ENCODE assay signal across 19 cellular contexts in genomic region chr16:85867189-85867588, GRCh38. TPM values are rescaled to one million over a fixed set of nuclear protein-coding genes. Genes with fewer than 3 reads are reported as not detected.
A peak's percentile ranks its signal among the peaks of the same experiment; 100 is the strongest.
DNase-seq lines count a peak whose midpoint lies in the region; ATAC-seq and TF ChIP-seq lines count a peak whose summit lies in the region.
"Had no signal": no experiment of that assay in that cellular context is flagged by ENCODE, and none has a peak within 500 bp of the region (broad histone marks: within the 10 kb centered on the region; RNA-seq: fewer than 3 reads in every experiment).

No MANE protein-coding gene starts in this region.

- no peak overlapping the region for H3K4me3 Mint-ChIP-seq in activated B cell treated with CpG ODN at 0.5 μM for 24 hours
- H3K4me3 Mint-ChIP-seq in stimulated activated memory B cell treated with anti-CD40 and anti-IgM and Interleukin-4, amounts not matched to agents 10 μg/mL and 1 μg/mL and 100 μg/mL, for 72 hours: no peak overlapping the region
- H3K4me3 Mint-ChIP-seq: CD8-positive, alpha-beta T cell had no signal

- TF ChIP-seq CTCF in activated B cell treated with CpG ODN at 0.5 μM for 24 hours (IDR thresholded peaks at IDR 0.05): no peak
- TF ChIP-seq CTCF in psoas muscle (IDR thresholded peaks at IDR 0.05): no peak

- H3K36me3 ChIP-seq in psoas muscle (ENCODE audit: insufficient read depth in 1 of 2, low read depth in 1 of 2): no peaks in the 10 kb centered on the region

- H3K36me3 Mint-ChIP-seq in activated B cell treated with CpG ODN at 0.5 μM for 24 hours (ENCODE audit: low read depth): no peaks in the 10 kb centered on the region
- no peaks in the 10 kb centered on the region for H3K36me3 Mint-ChIP-seq in stimulated activated memory B cell treated with anti-CD40 and anti-IgM and Interleukin-4, amounts not matched to agents 10 μg/mL and 1 μg/mL and 100 μg/mL, for 72 hours
- H3K36me3 Mint-ChIP-seq: CD8-positive, alpha-beta T cell had no signal

- DNase-seq in NOMO-1 treated with DMSO at 0.1 percent for 48 hours (lab: John Stamatoyannopoulos, UW; ENCODE audit: unreplicated experiment) (peak; percentile 7), NOMO-1 treated with dmso at 0.1 percent for 144 hours (lab: John Stamatoyannopoulos, UW; ENCODE audit: unreplicated experiment) (no peak), activated B cell treated with CpG ODN at 0.5 μM for 24 hours (no peak), hepatic stellate cell (ENCODE audit: low spot score) (no peak), psoas muscle (no peak)
- DNase-seq: AML-193, COR-L47, DMS153, DMS79 treated with DMSO at 0.1 percent for 48 hours, GDM1, GM23248, H7, IMR-90, KG1 had no signal

- H3K4me1 Mint-ChIP-seq in activated B cell treated with CpG ODN at 0.5 μM for 24 hours: peaks cover 61% of the 10 kb centered on the region
- H3K4me1 Mint-ChIP-seq in stimulated activated memory B cell treated with anti-CD40 and anti-IgM and Interleukin-4, amounts not matched to agents 10 μg/mL and 1 μg/mL and 100 μg/mL, for 72 hours: peaks cover 61% of the 10 kb centered on the region

- no peak overlapping the region for H3K27ac ChIP-seq in psoas muscle
- H3K27ac ChIP-seq: 22Rv1, C4-2B, GM23248 had no signal

- H3K4me3 ChIP-seq in psoas muscle: no peak overlapping the region
- H3K4me3 ChIP-seq: GM23248 had no signal

- no peaks in the 10 kb centered on the region for H3K9me3 ChIP-seq in psoas muscle

- H3K27me3 Mint-ChIP-seq in activated B cell treated with CpG ODN at 0.5 μM for 24 hours: no peaks in the 10 kb centered on the region
- no peaks in the 10 kb centered on the region for H3K27me3 Mint-ChIP-seq in stimulated activated memory B cell treated with anti-CD40 and anti-IgM and Interleukin-4, amounts not matched to agents 10 μg/mL and 1 μg/mL and 100 μg/mL, for 72 hours

- no peak for ATAC-seq in activated B cell treated with CpG ODN at 0.5 μM for 24 hours (ENCODE audit: low read depth)
- peak; percentile 53 for ATAC-seq in stimulated activated memory B cell treated with anti-CD40 and anti-IgM and Interleukin-4, amounts not matched to agents 10 μg/mL and 1 μg/mL and 100 μg/mL, for 72 hours
- ATAC-seq in GM21723 (IDR thresholded peaks at IDR 0.05; ENCODE audit: unreplicated experiment): no peak
- ATAC-seq in psoas muscle: no peak
- ATAC-seq: CD8-positive, alpha-beta T cell had no signal

- H3K27ac Mint-ChIP-seq in activated B cell treated with CpG ODN at 0.5 μM for 24 hours: peak overlapping the region; percentile 90
- H3K27ac Mint-ChIP-seq in stimulated activated memory B cell treated with anti-CD40 and anti-IgM and Interleukin-4, amounts not matched to agents 10 μg/mL and 1 μg/mL and 100 μg/mL, for 72 hours: peak overlapping the region; percentile 99
- H3K27ac Mint-ChIP-seq: CD8-positive, alpha-beta T cell had no signal

- CTCF ChIA-PET in activated B cell treated with CpG ODN at 0.5 μM for 24 hours (lab: Charles Lee): no interaction called here

- no peaks in the 10 kb centered on the region for H3K9me3 Mint-ChIP-seq in activated B cell treated with CpG ODN at 0.5 μM for 24 hours
- H3K9me3 Mint-ChIP-seq in stimulated activated memory B cell treated with anti-CD40 and anti-IgM and Interleukin-4, amounts not matched to agents 10 μg/mL and 1 μg/mL and 100 μg/mL, for 72 hours: peaks cover 9% of the 10 kb centered on the region
- H3K9me3 Mint-ChIP-seq: CD8-positive, alpha-beta T cell had no signal

- intact Hi-C loops in activated B cell treated with CpG ODN at 0.5 μM for 24 hours (cut with micrococcal nuclease): no loop called here
- intact Hi-C loops in psoas muscle (cut with DNase I): no loop called here

- POLR2A ChIA-PET in activated B cell treated with CpG ODN at 0.5 μM for 24 hours (lab: Charles Lee): interaction anchor here (0.6 to 6.1 kb wide), 5 partner anchors 21 to 124 kb away, joined by 4 to 54 read pairs (median 8); partner anchors contain the start of gene IRF8

- WGBS in psoas muscle, 3 donors: 63 to 84% (median 79%) methylated on average over 2 of the region's 2 CpGs

- H3K4me1 ChIP-seq in psoas muscle: no peaks in the 10 kb centered on the region

- peaks cover 0 to 4% (median 0%) of the 10 kb centered on the region in 3 donors for H3K27me3 ChIP-seq in psoas muscle (ENCODE audit: insufficient read depth in 3 of 3, low read length in 2 of 3)

RNA-seq across cellular contexts. Expression of gene IRF8, which starts 31.8 kb away (rescaled TPM):
- 234 and 248 TPM in 2 replicates for total RNA-seq in activated B cell treated with CpG ODN at 0.5 μM for 24 hours
- total RNA-seq in psoas muscle: 1 to 10 TPM; 1.1 to 2.8 (median 1.7) TPM
- under 1 TPM; 0.23 to 0.59 (median 0.59) TPM for polyA plus RNA-seq in psoas muscle
- total RNA-seq: GM23248, IMR-90 had no signal
- polyA plus RNA-seq: IMR-90 had no signal

Comparison
In these comparisons a context has a peak if more than half of its experiments do, and no peak if none do; other contexts are left out.
1. RNA of gene IRF8, which starts 31.8 kb away (total RNA-seq): 234 to 248 TPM in activated B cell treated with CpG ODN at 0.5 μM for 24 hours; 1.1 to 2.8 TPM in psoas muscle; every median in the first group is over 10 times any median in the second.